19 cellular contexts compared by ENCODE assay signal in genomic region chr5:14209836-14210235, GRCh38.
DNase-seq lines count a peak whose midpoint lies in the region; ATAC-seq and TF ChIP-seq lines count a peak whose summit lies in the region.
"Had no signal": no experiment of that assay in that cellular context is flagged by ENCODE, and none has a peak within 500 bp of the region (broad histone marks: within the 10 kb centered on the region; RNA-seq: fewer than 3 reads in every experiment).

No MANE protein-coding gene starts in this region.

- peak overlapping the region; percentile 88 to 99 for H2BK12ac ChIP-seq in mesenchymal stem cell (ENCODE audit: low read length in 2 of 2)

- WGBS in mesenchymal stem cell, result 97% methylated on average over 8 of the region's 8 CpGs

- H3K4me3 Mint-ChIP-seq in IgD-negative memory B cell (peak overlapping the region in 3 of 4 donors; percentile 74 to 84 (median 81)), chondrocyte (ENCODE audit: unreplicated experiment) (no peak overlapping the region)
- H3K4me3 Mint-ChIP-seq: CD14-positive monocyte, type B pancreatic cell had no signal

- peaks cover 53 to 72% (median 58%) of the 10 kb centered on the region in 3 donors for H3K4me1 Mint-ChIP-seq in IgD-negative memory B cell
- H3K4me1 Mint-ChIP-seq in chondrocyte (ENCODE audit: low read depth), result peaks cover 85% of the 10 kb centered on the region

- H3K14ac ChIP-seq in mesenchymal stem cell (ENCODE audit: low read length in 2 of 2), result peak overlapping the region in 1 of 2 experiments; percentile 99

- peak overlapping the region; percentile 90 to 98 (median 95) for H3K27ac Mint-ChIP-seq in IgD-negative memory B cell
- peak overlapping the region; percentile 87 for H3K27ac Mint-ChIP-seq in chondrocyte (ENCODE audit: unreplicated experiment)
- H3K27ac Mint-ChIP-seq: type B pancreatic cell had no signal

- no peak for TF ChIP-seq CTCF in chondrocyte (IDR thresholded peaks at IDR 0.05)

- H3K36me3 ChIP-seq in mesenchymal stem cell (ENCODE audit: control insufficient read depth in 1 of 2, insufficient read depth in 2 of 2, low read depth in 1 of 2, low read length in 2 of 2) (no peaks in the 10 kb centered on the region), stomach smooth muscle (ENCODE audit: control insufficient read depth in 2 of 2, insufficient read depth in 2 of 2, low read length in 2 of 2) (no peaks in the 10 kb centered on the region)
- H3K36me3 ChIP-seq: neutrophil had no signal

- peak overlapping the region; percentile 5 for H2BK5ac ChIP-seq in mesenchymal stem cell (ENCODE audit: low read depth, low read length, poor library complexity, severe bottlenecking)

- H2AK5ac ChIP-seq in mesenchymal stem cell (ENCODE audit: low read length, severe bottlenecking), result peak overlapping the region; percentile 70

- intact Hi-C loops in left cardiac atrium (cut with DNase I), result no loop called here

- no peak overlapping the region for H2AFZ ChIP-seq in mesenchymal stem cell (ENCODE audit: low read depth, low read length)

- H3K9me3 Mint-ChIP-seq in IgD-negative memory B cell, result no peaks in the 10 kb centered on the region
- H3K9me3 Mint-ChIP-seq in chondrocyte (ENCODE audit: low read depth), result no peaks in the 10 kb centered on the region
- H3K9me3 Mint-ChIP-seq: CD14-positive monocyte, type B pancreatic cell had no signal

- no peaks in the 10 kb centered on the region for H3K27me3 ChIP-seq in mesenchymal stem cell (ENCODE audit: control insufficient read depth in 1 of 2, insufficient read depth in 1 of 2, low read length in 2 of 2)
- H3K27me3 ChIP-seq in stomach smooth muscle (ENCODE audit: control insufficient read depth in 1 of 2, insufficient read depth in 2 of 2, low read length in 2 of 2), result no peaks in the 10 kb centered on the region
- H3K27me3 ChIP-seq: neutrophil had no signal

- H3K9me3 ChIP-seq in mesenchymal stem cell (ENCODE audit: control insufficient read depth, low read length), result no peaks in the 10 kb centered on the region
- no peaks in the 10 kb centered on the region for H3K9me3 ChIP-seq in stomach smooth muscle (ENCODE audit: control insufficient read depth in 2 of 2, low read length in 2 of 2)
- H3K9me3 ChIP-seq: neutrophil had no signal

- H3K36me3 Mint-ChIP-seq in IgD-negative memory B cell, result no peaks in the 10 kb centered on the region
- H3K36me3 Mint-ChIP-seq in chondrocyte (ENCODE audit: low read depth), result no peaks in the 10 kb centered on the region
- H3K36me3 Mint-ChIP-seq: CD14-positive monocyte had no signal

- H3K27me3 Mint-ChIP-seq in IgD-negative memory B cell (no peaks in the 10 kb centered on the region), chondrocyte (ENCODE audit: low read depth) (no peaks in the 10 kb centered on the region)
- H3K27me3 Mint-ChIP-seq: type B pancreatic cell had no signal

- H3K4me2 ChIP-seq in mesenchymal stem cell (ENCODE audit: low read length, poor library complexity, severe bottlenecking), result no peak overlapping the region

- H3K4me1 ChIP-seq in mesenchymal stem cell (ENCODE audit: control insufficient read depth, insufficient read depth, low read depth, low read length) (peaks cover 28% of the 10 kb centered on the region), stomach smooth muscle (ENCODE audit: control insufficient read depth, insufficient read depth, low read length) (peaks cover 17% of the 10 kb centered on the region)

- peak overlapping the region; percentile 50 for H3K27ac ChIP-seq in mesenchymal stem cell (ENCODE audit: low read length, poor library complexity, severe bottlenecking)
- H3K27ac ChIP-seq in stomach smooth muscle (ENCODE audit: low read length), result peak overlapping the region; percentile 37
- H3K27ac ChIP-seq: neutrophil had no signal

- H3K9ac ChIP-seq in mesenchymal stem cell (ENCODE audit: low read length) (peak overlapping the region; percentile 24), stomach smooth muscle (ENCODE audit: low read length in 2 of 2) (no peak overlapping the region)

- no peak for DNase-seq in chondrocyte (ENCODE audit: low spot score)
- no peak for DNase-seq in mesenchymal stem cell
- no peak for DNase-seq in GOT3 (lab: John Stamatoyannopoulos, UW)
- no peak for DNase-seq in left cardiac atrium
- DNase-seq in DMS79 treated with DMSO at 0.1 percent for 48 hours (lab: John Stamatoyannopoulos, UW), result no peak
- no peak for DNase-seq in 8988T
- DNase-seq: activated gamma-delta T cell; amygdala; DMS79; Karpas-422; NCI-H1417; right cardiac atrium; SHP77 treated with DMSO at 0.1 percent for 48 hours; stimulated activated CD8-positive, alpha-beta memory T cell treated with anti-CD3 and anti-CD28 coated beads, Interleukin-4, amount 100 ng/mL, for 48 hours had no signal

- H3K23ac ChIP-seq in mesenchymal stem cell (ENCODE audit: low read length in 2 of 2), result peak overlapping the region in 1 of 2 experiments; percentile 67

- peak overlapping the region; percentile 76 to 90 for H3K4ac ChIP-seq in mesenchymal stem cell (ENCODE audit: low read depth in 1 of 2, low read length in 2 of 2)

- H3K79me1 ChIP-seq in mesenchymal stem cell (replicated peaks; ENCODE audit: low read length, poor library complexity, severe bottlenecking), result no peaks in the 10 kb centered on the region

- peak overlapping the region; percentile 6 for H2BK15ac ChIP-seq in mesenchymal stem cell (ENCODE audit: low read depth, poor library complexity, severe bottlenecking)

- ATAC-seq in left cardiac atrium, result no peak
- ATAC-seq: right cardiac atrium had no signal

- H4K8ac ChIP-seq in mesenchymal stem cell (ENCODE audit: low read length), result peak overlapping the region; percentile 77

- H2BK120ac ChIP-seq in mesenchymal stem cell (ENCODE audit: low read depth, low read length), result peak overlapping the region; percentile 44

- peak overlapping the region; percentile 84 to 97 for H3K18ac ChIP-seq in mesenchymal stem cell (ENCODE audit: low read depth in 1 of 2, low read length in 2 of 2)

- H3K4me3 ChIP-seq in mesenchymal stem cell (ENCODE audit: insufficient read depth in 1 of 2, low read depth in 1 of 2, low read length in 2 of 2) (no peak overlapping the region), stomach smooth muscle (ENCODE audit: low read length in 2 of 2) (no peak overlapping the region)

- peak overlapping the region; percentile 72 for H4K91ac ChIP-seq in mesenchymal stem cell (ENCODE audit: low read length)
